1 cellular context compared by ENCODE assay signal in the genomic region with DNA sequence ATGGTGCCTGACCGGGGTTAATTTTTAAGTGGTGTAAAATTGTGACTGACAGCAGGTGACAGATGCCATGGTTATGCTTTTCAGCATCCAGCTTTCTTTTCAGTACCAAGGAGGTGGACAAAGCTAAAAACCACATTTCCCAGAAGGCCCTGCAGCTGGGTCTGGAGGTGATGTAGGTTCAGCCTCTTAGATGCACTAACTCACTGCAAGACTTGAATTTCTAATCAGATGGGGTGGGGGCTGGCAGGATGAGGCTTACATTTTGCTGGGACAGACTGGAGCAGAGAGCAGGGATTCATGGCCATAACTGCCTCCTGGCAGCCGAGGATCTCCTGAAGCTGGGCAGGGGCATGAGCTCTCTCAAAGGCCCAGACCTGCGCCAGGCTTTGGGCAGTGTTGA.
A peak's percentile ranks its signal among the peaks of the same experiment; 100 is the strongest.
TF ChIP-seq lines count a peak whose summit lies in the region.

No MANE protein-coding gene starts in this region.

TF ChIP-seq in GM12878, 131 proteins besides CTCF, POLR2A, EP300 and RAD21:
- TF ChIP-seq, protein P1, sequence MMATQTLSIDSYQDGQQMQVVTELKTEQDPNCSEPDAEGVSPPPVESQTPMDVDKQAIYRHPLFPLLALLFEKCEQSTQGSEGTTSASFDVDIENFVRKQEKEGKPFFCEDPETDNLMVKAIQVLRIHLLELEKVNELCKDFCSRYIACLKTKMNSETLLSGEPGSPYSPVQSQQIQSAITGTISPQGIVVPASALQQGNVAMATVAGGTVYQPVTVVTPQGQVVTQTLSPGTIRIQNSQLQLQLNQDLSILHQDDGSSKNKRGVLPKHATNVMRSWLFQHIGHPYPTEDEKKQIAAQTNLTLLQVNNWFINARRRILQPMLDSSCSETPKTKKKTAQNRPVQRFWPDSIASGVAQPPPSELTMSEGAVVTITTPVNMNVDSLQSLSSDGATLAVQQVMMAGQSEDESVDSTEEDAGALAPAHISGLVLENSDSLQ (IDR thresholded peaks at IDR 0.05) = peak; percentile 81
- no peak for TF ChIP-seq MTA2 (IDR thresholded peaks at IDR 0.05; ENCODE audit: low read depth)
- TF ChIP-seq, protein P2, sequence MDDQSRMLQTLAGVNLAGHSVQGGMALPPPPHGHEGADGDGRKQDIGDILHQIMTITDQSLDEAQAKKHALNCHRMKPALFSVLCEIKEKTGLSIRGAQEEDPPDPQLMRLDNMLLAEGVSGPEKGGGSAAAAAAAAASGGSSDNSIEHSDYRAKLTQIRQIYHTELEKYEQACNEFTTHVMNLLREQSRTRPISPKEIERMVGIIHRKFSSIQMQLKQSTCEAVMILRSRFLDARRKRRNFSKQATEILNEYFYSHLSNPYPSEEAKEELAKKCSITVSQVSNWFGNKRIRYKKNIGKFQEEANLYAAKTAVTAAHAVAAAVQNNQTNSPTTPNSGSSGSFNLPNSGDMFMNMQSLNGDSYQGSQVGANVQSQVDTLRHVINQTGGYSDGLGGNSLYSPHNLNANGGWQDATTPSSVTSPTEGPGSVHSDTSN (IDR thresholded peaks at IDR 0.05; ENCODE audit: insufficient replicate concordance, low read depth, low read length) = peak; percentile 10
- 0 out of 2 replicates have a peak, but pooled peaks have one; percentile 12 for TF ChIP-seq RUNX3 (IDR thresholded peaks at IDR 0.05; ENCODE audit: low read length)
- peak; percentile 44 for TF ChIP-seq SIX5 (IDR thresholded peaks at IDR 0.05; ENCODE audit: low read depth, low read length, severe bottlenecking)
